18 cellular contexts compared by ENCODE assay signal in genomic region chr7:44713141-44713540, GRCh38. TPM values are rescaled to one million over a fixed set of nuclear protein-coding genes. Genes with fewer than 3 reads are reported as not detected.
DNase-seq lines count a peak whose midpoint lies in the region; ATAC-seq and TF ChIP-seq lines count a peak whose summit lies in the region.
"Had no signal": no experiment of that assay in that cellular context is flagged by ENCODE, and none has a peak within 500 bp of the region (broad histone marks: within the 10 kb centered on the region; RNA-seq: fewer than 3 reads in every experiment).

No MANE protein-coding gene starts in this region.

- no peaks in the 10 kb centered on the region for H3K79me2 ChIP-seq in Karpas-422 (ENCODE audit: low read length)

- DNase-seq in cardiac muscle cell (ENCODE audit: low read depth in 1 of 2, low spot score in 1 of 2) (no peak), Right ventricle myocardium superior (no peak), GM10266 (ENCODE audit: extremely low spot score) (peak; percentile 6), Karpas-422 (peak; percentile 33), psoas muscle (no peak), germinal center (ENCODE audit: low spot score) (no peak), WERI-Rb-1 (no peak), LoVo (ENCODE audit: low spot score) (no peak)
- DNase-seq: 8988T; CD4-positive, CD25-positive, alpha-beta regulatory T cell; DMS53; NCI-H2029; NCI-H2227 treated with DMSO at 0.1 percent for 48 hours; NCI-H526 treated with DMSO at 0.1 percent for 48 hours; RPMI8226; SHP77 treated with DMSO at 0.1 percent for 48 hours had no signal

- no peak overlapping the region for H3K4me2 ChIP-seq in Karpas-422 (ENCODE audit: low read depth, low read length, poor library complexity, severe bottlenecking)
- H3K4me2 ChIP-seq: BLaER1 had no signal

- 40 to 71% (median 53%) methylated on average over 2 of the region's 2 CpGs for WGBS in psoas muscle, 3 donors

- no peak for TF ChIP-seq CTCF in cardiac muscle cell (IDR thresholded peaks at IDR 0.05; ENCODE audit: low read depth, low read length)
- TF ChIP-seq CTCF in GM10266 (IDR thresholded peaks at IDR 0.05; ENCODE audit: control insufficient read depth, insufficient read depth, low read depth, missing control alignments), result no peak
- no peak for TF ChIP-seq CTCF in psoas muscle (IDR thresholded peaks at IDR 0.05)
- TF ChIP-seq CTCF in WERI-Rb-1 (IDR thresholded peaks at IDR 0.05; ENCODE audit: low read depth, low read length), result no peak

- H3K4me1 ChIP-seq in cardiac muscle cell (ENCODE audit: low read depth), result peaks cover 15% of the 10 kb centered on the region
- no peaks in the 10 kb centered on the region for H3K4me1 ChIP-seq in Karpas-422 (ENCODE audit: low read length)
- H3K4me1 ChIP-seq in psoas muscle, result no peaks in the 10 kb centered on the region
- H3K4me1 ChIP-seq: BLaER1 had no signal

- no peak overlapping the region for H2AFZ ChIP-seq in Karpas-422 (ENCODE audit: low read length)

- no peaks in the 10 kb centered on the region for H3K9me3 ChIP-seq in cardiac muscle cell (ENCODE audit: low read depth)
- no peaks in the 10 kb centered on the region for H3K9me3 ChIP-seq in Karpas-422 (ENCODE audit: low read length)
- H3K9me3 ChIP-seq in psoas muscle, result no peaks in the 10 kb centered on the region
- H3K9me3 ChIP-seq in WERI-Rb-1 (ENCODE audit: severe bottlenecking), result no peaks in the 10 kb centered on the region
- H3K9me3 ChIP-seq: BLaER1 had no signal

- intact Hi-C loops in Right ventricle myocardium superior (cut with DNase I), result no loop called here
- intact Hi-C loops in psoas muscle (cut with DNase I), result no loop called here

- ATAC-seq in Right ventricle myocardium superior (ENCODE audit: poor library complexity) (no peak), psoas muscle (peak in 3 of 4 donors; percentile 4 to 13 (median 11))

- no peaks in the 10 kb centered on the region for H3K9me2 ChIP-seq in Karpas-422 (replicated peaks; ENCODE audit: insufficient read depth, low read length)

- no peak overlapping the region for H3K9ac ChIP-seq in Karpas-422 (ENCODE audit: low read length)
- H3K9ac ChIP-seq: BLaER1 had no signal

- no peaks in the 10 kb centered on the region for H4K20me1 ChIP-seq in Karpas-422 (ENCODE audit: insufficient read depth, low read depth, low read length)
- H4K20me1 ChIP-seq: BLaER1 had no signal

- H3K36me3 ChIP-seq in cardiac muscle cell, result peaks cover 5% of the 10 kb centered on the region
- H3K36me3 ChIP-seq in Karpas-422 (ENCODE audit: insufficient read depth, low read length), result no peaks in the 10 kb centered on the region; the same call in 1 of the 2 replicates
- peaks cover 5 to 21% of the 10 kb centered on the region in 2 donors for H3K36me3 ChIP-seq in psoas muscle (ENCODE audit: insufficient read depth in 1 of 2, low read depth in 1 of 2)
- peaks cover 3% of the 10 kb centered on the region; the same call in 1 of the 2 replicates for H3K36me3 ChIP-seq in WERI-Rb-1

- no peaks in the 10 kb centered on the region for H3K27me3 ChIP-seq in cardiac muscle cell
- no peaks in the 10 kb centered on the region for H3K27me3 ChIP-seq in Karpas-422 (ENCODE audit: low read length)
- H3K27me3 ChIP-seq in psoas muscle (ENCODE audit: insufficient read depth in 3 of 3, low read length in 2 of 3), result no peaks in the 10 kb centered on the region
- H3K27me3 ChIP-seq in WERI-Rb-1 (ENCODE audit: insufficient read depth, low read depth, severe bottlenecking), result no peaks in the 10 kb centered on the region
- H3K27me3 ChIP-seq: BLaER1 had no signal

- H3K4me3 ChIP-seq in cardiac muscle cell (no peak overlapping the region), Karpas-422 (ENCODE audit: low read length) (no peak overlapping the region), psoas muscle (no peak overlapping the region), WERI-Rb-1 (ENCODE audit: low read depth, low read length) (no peak overlapping the region)
- H3K4me3 ChIP-seq: BLaER1, GM12878 had no signal

- H3K27ac ChIP-seq in cardiac muscle cell, result peak overlapping the region; percentile 27
- no peak overlapping the region for H3K27ac ChIP-seq in Karpas-422 (ENCODE audit: low read length)
- no peak overlapping the region for H3K27ac ChIP-seq in psoas muscle
- no peak overlapping the region for H3K27ac ChIP-seq in WERI-Rb-1
- H3K27ac ChIP-seq: BLaER1 had no signal

RNA-seq across cellular contexts. Expression of gene ZMIZ2, which starts 35.5 kb away (rescaled TPM):
- total RNA-seq in cardiac muscle cell (30.4 and 47.7 TPM in 2 replicates), Right ventricle myocardium superior (54.1 TPM), psoas muscle (10 to 100 TPM; 25.0 to 32.9 (median 28.6) TPM)
- polyA plus RNA-seq in cardiac muscle cell (58.9 and 70.2 TPM in 2 replicates), psoas muscle (10 to 100 TPM; 11.7 to 16.0 (median 15.3) TPM)
- 16.2 and 19.9 TPM in 2 replicates for total RNA-seq in Karpas-422 (2014; rRNA removed; shearing (Covaris generic); ENCODE audit: low replicate concordance)

Comparison
In these comparisons a context has a peak if more than half of its experiments do, and no peak if none do; other contexts are left out.
1. DNase-seq: peak in GM10266 (single experiment) and Karpas-422 (single experiment); none in cardiac muscle cell (0 of 2), Right ventricle myocardium superior (single experiment), psoas muscle (0 of 2), germinal center (single experiment), WERI-Rb-1 (single experiment) and LoVo (single experiment).